35 cellular contexts compared by ENCODE assay signal in the genomic region with DNA sequence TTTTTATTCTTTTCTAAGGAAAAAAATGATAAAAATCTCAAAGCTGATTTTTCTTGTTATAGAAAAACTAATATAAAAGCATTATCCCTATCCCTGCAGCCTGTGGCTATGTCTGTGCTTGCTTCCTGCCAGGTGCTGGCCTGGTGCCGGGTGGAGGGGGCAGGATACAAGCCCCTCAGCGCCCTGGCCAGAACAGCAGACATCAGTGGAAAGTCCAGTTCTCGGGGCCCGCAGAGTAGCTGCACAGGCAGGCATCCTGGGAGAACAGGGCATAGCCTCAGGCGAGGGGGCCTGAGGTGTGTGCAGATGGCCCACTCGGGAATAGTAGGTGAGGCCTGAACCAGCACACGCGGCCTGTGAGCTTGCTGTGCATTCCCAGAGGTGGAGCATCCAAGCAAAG. TPM values are rescaled to one million over a fixed set of nuclear protein-coding genes. Genes with fewer than 3 reads are reported as not detected.
"Had no signal": no experiment of that assay in that cellular context is flagged by ENCODE, and none has a peak within 500 bp of the region (broad histone marks: within the 10 kb centered on the region; RNA-seq: fewer than 3 reads in every experiment).

No MANE protein-coding gene starts in this region.

- DNase-seq: activated CD4-positive, alpha-beta memory T cell treated with anti-CD3 and anti-CD28 coated beads for 36 hours; activated CD4-positive, alpha-beta T cell treated with anti-CD3 and anti-CD28 coated beads for 4 hours; activated CD4-positive, alpha-beta T cell treated with anti-CD3 and anti-CD28 coated beads, Interleukin-2, amount 50 U/mL, for 1 hour; activated CD4-positive, CD25-positive, alpha-beta regulatory T cell treated with anti-CD3 and anti-CD28 coated beads, Interleukin-2, amount 50 U/mL, for 72 hours; activated CD8-positive, alpha-beta memory T cell treated with anti-CD3 and anti-CD28 coated beads, Interleukin-2, amount 50 U/mL, for 4 hours; activated effector memory CD4-positive, alpha-beta T cell treated with Interleukin-2 at 50 U/mL for 16 hours; activated naive CD4-positive, alpha-beta T cell treated with anti-CD3 and anti-CD28 coated beads, Interleukin-2, amount 10 ng/mL, durations not matched to agents 7 days and 5 days; activated naive CD8-positive, alpha-beta T cell treated with anti-CD3 and anti-CD28 coated beads, Interleukin-2, amount 50 U/mL, for 24 hours; activated T-cell treated with anti-CD3 and anti-CD28 coated beads for 4 hours; activated T-cell treated with anti-CD3 and anti-CD28 coated beads, Interleukin-2, amount 50 U/mL, for 4 hours; anterior cingulate cortex; central memory CD4-positive, alpha-beta T cell; NCI-H1105; NCI-H1417 treated with DMSO at 0.1 percent for 48 hours; NCI-H187 treated with DMSO at 0.1 percent for 48 hours; NCI-H2081; NCI-H2171 treated with DMSO at 0.1 percent for 48 hours; NCI-H2227 treated with DMSO at 0.1 percent for 48 hours; NCI-H446; NCI-H510A treated with DMSO at 0.1 percent for 48 hours; NCI-H526 treated with DMSO at 0.1 percent for 48 hours; Peyer's patch; RPMI8226; SIG-M5 had no signal

- ATAC-seq: activated naive CD8-positive, alpha-beta T cell treated with anti-CD3 and anti-CD28 coated beads, Interleukin-2, amount 50 U/mL, for 24 hours; activated T-cell treated with anti-CD3 and anti-CD28 coated beads, Interleukin-2, amount 50 U/mL, for 4 hours; K562; WTC11 had no signal

- H3K9me3 ChIP-seq: Peyer's patch had no signal

- H3K27me3 ChIP-seq: Peyer's patch had no signal

- H3K36me3 Mint-ChIP-seq: activated CD4-positive, alpha-beta memory T cell treated with anti-CD3 and anti-CD28 coated beads for 36 hours; activated naive CD4-positive, alpha-beta T cell treated with anti-CD3 and anti-CD28 coated beads, Interleukin-2, amount 10 ng/mL, durations not matched to agents 7 days and 5 days; activated naive CD8-positive, alpha-beta T cell; brain; WTC11 had no signal

- H3K9me3 Mint-ChIP-seq: activated CD4-positive, alpha-beta memory T cell treated with anti-CD3 and anti-CD28 coated beads for 36 hours; activated naive CD4-positive, alpha-beta T cell treated with anti-CD3 and anti-CD28 coated beads, Interleukin-2, amount 10 ng/mL, durations not matched to agents 7 days and 5 days; activated naive CD8-positive, alpha-beta T cell treated with anti-CD3 and anti-CD28 coated beads, Interleukin-2, amount 50 U/mL, for 24 hours; activated T-cell treated with anti-CD3 and anti-CD28 coated beads, Interleukin-2, amount 50 U/mL, for 4 hours; activated T-helper 1 cell treated with anti-CD3 and anti-CD28 coated beads, Interleukin-12 subunit alpha, Interleukin-12 subunit beta, Interleukin-2, Interleukin-4 antibody, amounts not matched to agents 30 ng/mL and 10 ng/mL and 1 ng/mL, durations not matched to agents 14 hours and 24 hours and 36 hours; brain; T-helper 1 cell treated with Interleukin-12 subunit alpha and Interleukin-12 subunit beta and Interleukin-4 antibody, amounts not matched to agents 30 μg/mL and 1 μg/mL, for 36 hours; T-helper 2 cell treated with Interferon-gamma antibody and Interleukin-4, amounts not matched to agents 5 μg/mL and 100 μg/mL, for 36 hours; WTC11 had no signal

- H3K36me3 ChIP-seq: Peyer's patch had no signal

- H3K27ac ChIP-seq: Peyer's patch had no signal

- H3K4me3 ChIP-seq: K562, Peyer's patch had no signal

- H3K4me1 Mint-ChIP-seq: activated naive CD4-positive, alpha-beta T cell treated with anti-CD3 and anti-CD28 coated beads, Interleukin-2, amount 10 ng/mL, durations not matched to agents 7 days and 5 days; activated naive CD8-positive, alpha-beta T cell treated with anti-CD3 and anti-CD28 coated beads, Interleukin-2, amount 50 U/mL, for 24 hours had no signal

- H3K27ac Mint-ChIP-seq: activated CD4-positive, alpha-beta memory T cell treated with anti-CD3 and anti-CD28 coated beads for 36 hours; activated naive CD4-positive, alpha-beta T cell treated with anti-CD3 and anti-CD28 coated beads, Interleukin-2, amount 10 ng/mL, durations not matched to agents 7 days and 5 days; activated naive CD8-positive, alpha-beta T cell; activated naive CD8-positive, alpha-beta T cell treated with anti-CD3 and anti-CD28 coated beads, Interleukin-2, amount 50 U/mL, for 24 hours; activated T-helper 1 cell treated with anti-CD3 and anti-CD28 coated beads, Interleukin-12 subunit alpha, Interleukin-12 subunit beta, Interleukin-2, Interleukin-4 antibody, amounts not matched to agents 30 ng/mL and 10 ng/mL and 1 ng/mL, durations not matched to agents 14 hours and 24 hours and 36 hours; T-helper 1 cell treated with Interleukin-12 subunit alpha and Interleukin-12 subunit beta and Interleukin-4 antibody, amounts not matched to agents 30 μg/mL and 1 μg/mL, for 36 hours; T-helper 2 cell treated with Interferon-gamma antibody and Interleukin-4, amounts not matched to agents 5 μg/mL and 100 μg/mL, for 36 hours had no signal

- H3K27me3 Mint-ChIP-seq: activated CD4-positive, alpha-beta memory T cell treated with anti-CD3 and anti-CD28 coated beads for 36 hours; activated naive CD8-positive, alpha-beta T cell; activated naive CD8-positive, alpha-beta T cell treated with anti-CD3 and anti-CD28 coated beads, Interleukin-2, amount 50 U/mL, for 24 hours had no signal

- H3K4me3 Mint-ChIP-seq: activated CD4-positive, alpha-beta memory T cell treated with anti-CD3 and anti-CD28 coated beads for 36 hours; activated naive CD4-positive, alpha-beta T cell treated with anti-CD3 and anti-CD28 coated beads, Interleukin-2, amount 10 ng/mL, durations not matched to agents 7 days and 5 days; activated naive CD8-positive, alpha-beta T cell; activated naive CD8-positive, alpha-beta T cell treated with anti-CD3 and anti-CD28 coated beads, Interleukin-2, amount 50 U/mL, for 24 hours; activated T-cell treated with anti-CD3 and anti-CD28 coated beads, Interleukin-2, amount 50 U/mL, for 4 hours; activated T-helper 1 cell treated with anti-CD3 and anti-CD28 coated beads, Interleukin-12 subunit alpha, Interleukin-12 subunit beta, Interleukin-2, Interleukin-4 antibody, amounts not matched to agents 30 ng/mL and 10 ng/mL and 1 ng/mL, durations not matched to agents 14 hours and 24 hours and 36 hours; brain; T-helper 1 cell treated with Interleukin-12 subunit alpha and Interleukin-12 subunit beta and Interleukin-4 antibody, amounts not matched to agents 30 μg/mL and 1 μg/mL, for 36 hours; T-helper 2 cell treated with Interferon-gamma antibody and Interleukin-4, amounts not matched to agents 5 μg/mL and 100 μg/mL, for 36 hours; WTC11 had no signal

RNA-seq across cellular contexts. Expression of gene PODN, which starts 23.4 kb away (rescaled TPM):
- total RNA-seq: activated CD4-positive, alpha-beta memory T cell treated with anti-CD3 and anti-CD28 coated beads for 36 hours; activated T-helper 1 cell treated with anti-CD3 and anti-CD28 coated beads, Interleukin-12 subunit alpha, Interleukin-12 subunit beta, Interleukin-2, Interleukin-4 antibody, amounts not matched to agents 30 ng/mL and 10 ng/mL and 1 ng/mL, durations not matched to agents 14 hours and 24 hours and 36 hours; K562; M059J; SK-MEL-5 had no signal
- polyA plus RNA-seq: K562 had no signal

RNA-seq across cellular contexts. Expression of gene SLC1A7, which starts 57.0 kb away (rescaled TPM):
- total RNA-seq: activated CD4-positive, alpha-beta memory T cell treated with anti-CD3 and anti-CD28 coated beads for 36 hours; activated T-cell treated with anti-CD3 and anti-CD28 coated beads, Interleukin-2, amount 50 U/mL, for 4 hours; activated T-helper 1 cell treated with anti-CD3 and anti-CD28 coated beads, Interleukin-12 subunit alpha, Interleukin-12 subunit beta, Interleukin-2, Interleukin-4 antibody, amounts not matched to agents 30 ng/mL and 10 ng/mL and 1 ng/mL, durations not matched to agents 14 hours and 24 hours and 36 hours; bronchial epithelial cell; cerebellum; K562; SK-MEL-5; WTC11 had no signal
